25 cellular contexts compared by ENCODE assay signal in the genomic region with DNA sequence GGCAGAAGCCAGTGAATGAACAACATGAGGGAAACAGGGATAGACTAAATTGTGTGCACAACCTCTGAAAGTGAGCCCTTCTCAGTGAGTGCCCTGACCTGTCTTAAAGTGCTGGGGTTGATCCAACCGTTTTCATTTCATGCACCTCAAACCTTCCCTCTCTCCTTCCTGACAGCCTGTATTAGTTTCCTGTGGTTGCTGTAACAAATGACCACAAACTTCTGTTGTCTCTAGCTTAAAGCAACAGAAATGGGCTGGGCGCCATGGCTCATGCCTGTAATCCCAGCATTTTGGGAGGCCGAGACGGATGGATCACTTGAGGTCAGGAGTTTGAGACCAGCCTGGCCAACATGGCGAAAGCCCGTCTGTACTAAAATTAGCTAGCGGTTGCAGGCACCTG. TPM values are rescaled to one million over a fixed set of nuclear protein-coding genes. Genes with fewer than 3 reads are reported as not detected.
DNase-seq lines count a peak whose midpoint lies in the region; ATAC-seq, FAIRE-seq and TF ChIP-seq lines count a peak whose summit lies in the region.
"Had no signal": no experiment of that assay in that cellular context is flagged by ENCODE, and none has a peak within 500 bp of the region (broad histone marks: within the 10 kb centered on the region; RNA-seq: fewer than 3 reads in every experiment).

No MANE protein-coding gene starts in this region.

- H2AFZ ChIP-seq in IMR-90 (replicated peaks; ENCODE audit: low read length, poor library complexity) (no peak overlapping the region), HepG2 (ENCODE audit: low read length) (no peak overlapping the region)

- intact Hi-C loops in IMR-90 (cut with micrococcal nuclease): no loop called here
- intact Hi-C loops in ascending aorta (cut with DNase I): no loop called here
- intact Hi-C loops in HepG2 (cut with micrococcal nuclease; ENCODE audit: unreplicated experiment): no loop called here

- H3K4me3 ChIP-seq in IMR-90 (ENCODE audit: insufficient read depth, low read depth, low read length): no peak overlapping the region
- no peak overlapping the region for H3K4me3 ChIP-seq in ascending aorta
- H3K4me3 ChIP-seq in HepG2 (replicated peaks in 1 of 3; ENCODE audit: insufficient read depth in 1 of 3, low read depth in 2 of 3, low read length in 3 of 3): 0 out of 6 replicates have a peak overlapping the region, but pooled peaks of 1 of the 3 experiments have one; percentile 2
- no peak overlapping the region for H3K4me3 ChIP-seq in stomach smooth muscle (ENCODE audit: low read length in 2 of 2)
- H3K4me3 ChIP-seq: prostate gland, SK-N-MC had no signal

- POLR2A ChIA-PET in IMR-90 (lab: Charles Lee; ENCODE audit: unreplicated experiment): no interaction called here
- POLR2A ChIA-PET in HepG2 (lab: Yijun Ruan, JAX): no interaction called here

- no peak overlapping the region for H2BK20ac ChIP-seq in IMR-90 (ENCODE audit: low read depth, low read length)

- H3K23ac ChIP-seq in IMR-90 (ENCODE audit: low read depth, low read length): no peak overlapping the region

- peaks cover 5% of the 10 kb centered on the region; the same call in 1 of the 2 replicates for H3K4me1 ChIP-seq in IMR-90 (ENCODE audit: control insufficient read depth, insufficient read depth, low read length)
- no peaks in the 10 kb centered on the region for H3K4me1 ChIP-seq in ascending aorta
- H3K4me1 ChIP-seq in HepG2 (ENCODE audit: insufficient read depth, low read length): peaks cover 15% of the 10 kb centered on the region
- H3K4me1 ChIP-seq in stomach smooth muscle (ENCODE audit: control insufficient read depth, insufficient read depth, low read length): peaks cover 20% of the 10 kb centered on the region
- H3K4me1 ChIP-seq: prostate gland had no signal

- no peak for TF ChIP-seq EP300 in HepG2 (IDR thresholded peaks at IDR 0.05; ENCODE audit: low read depth in 2 of 2, low read length in 2 of 2)
- TF ChIP-seq EP300 in HepG2 (CRISPR knock-in tag; IDR thresholded peaks at IDR 0.05; ENCODE audit: borderline replicate concordance): no peak

- TF ChIP-seq RAD21 in IMR-90 (IDR thresholded peaks at IDR 0.05; ENCODE audit: low read length) (no peak), HepG2 (CRISPR knock-in tag; IDR thresholded peaks at IDR 0.05) (no peak)

- H2BK15ac ChIP-seq in IMR-90 (ENCODE audit: low read depth, low read length): no peak overlapping the region

- no peak for DNase-seq in IMR-90
- DNase-seq in ascending aorta (ENCODE audit: low spot score in 2 of 2): no peak
- no peak for DNase-seq in HepG2 (ENCODE audit: low spot score)
- DNase-seq in activated CD4-positive, alpha-beta T cell treated with anti-CD3 and anti-CD28 coated beads for 4 hours: no peak
- no peak for DNase-seq in SHP77 treated with DMSO at 0.1 percent for 48 hours (lab: John Stamatoyannopoulos, UW)
- DNase-seq in SK-N-DZ (ENCODE audit: low spot score): no peak
- DNase-seq: activated CD4-positive, alpha-beta T cell treated with anti-CD3 and anti-CD28 coated beads for 1 hour; activated CD8-positive, alpha-beta T cell treated with anti-CD3 and anti-CD28 coated beads for 36 hours; activated naive CD8-positive, alpha-beta T cell treated with anti-CD3 and anti-CD28 coated beads for 36 hours; cerebellar nuclear complex; H9; KG1; left colon; mesendoderm; NCI-H1436; NCI-H345; NCI-H748 treated with DMSO at 0.1 percent for 48 hours; stimulated activated CD4-positive, alpha-beta T cell treated with anti-CD3 and anti-CD28 coated beads, Interleukin-4, amount 100 ng/mL, for 1 hour; T-helper 2 cell had no signal

- H3K4ac ChIP-seq in IMR-90 (ENCODE audit: low read depth, low read length): peak overlapping the region; percentile 9; the same call in 1 of the 2 replicates

- H3K36me3 ChIP-seq in IMR-90 (ENCODE audit: control insufficient read depth, insufficient read depth, low read length) (no peaks in the 10 kb centered on the region), ascending aorta (peaks cover 0 to 17% of the 10 kb centered on the region in 2 donors), HepG2 (replicated peaks in 1 of 2; ENCODE audit: control insufficient read depth in 1 of 2, insufficient read depth in 2 of 2, low read length in 2 of 2) (no peaks in the 10 kb centered on the region), stomach smooth muscle (ENCODE audit: control insufficient read depth in 2 of 2, insufficient read depth in 2 of 2, low read length in 2 of 2) (no peaks in the 10 kb centered on the region)
- H3K36me3 ChIP-seq: prostate gland had no signal

- 100% methylated on average over 6 of the region's 7 CpGs; no CpG with 5 or more reads in 1 of the 2 experiments for WGBS in IMR-90 (ENCODE audit: extremely low coverage in 2 of 2, insufficient read length in 1 of 2), 2 experiments
- WGBS in HepG2 (ENCODE audit: low lambda C conversion rate): 71% methylated on average over 7 of the region's 7 CpGs

- H2AK5ac ChIP-seq in IMR-90 (ENCODE audit: low read depth, low read length): no peak overlapping the region

- H3K9me3 ChIP-seq in IMR-90 (ENCODE audit: control insufficient read depth, insufficient read depth, low read length): peaks cover 4% of the 10 kb centered on the region
- no peaks in the 10 kb centered on the region for H3K9me3 ChIP-seq in ascending aorta
- H3K9me3 ChIP-seq in HepG2 (ENCODE audit: low read length): no peaks in the 10 kb centered on the region
- H3K9me3 ChIP-seq in stomach smooth muscle (ENCODE audit: control insufficient read depth in 2 of 2, low read length in 2 of 2): no peaks in the 10 kb centered on the region
- H3K9me3 ChIP-seq: prostate gland had no signal

- TF ChIP-seq CTCF in IMR-90 (conservative IDR thresholded peaks at IDR 0.05; ENCODE audit: low read depth, low read length): no peak
- TF ChIP-seq CTCF in ascending aorta (IDR thresholded peaks at IDR 0.05): no peak
- no peak for TF ChIP-seq CTCF in HepG2 (CRISPR knock-in tag; IDR thresholded peaks at IDR 0.05)

- H2AK9ac ChIP-seq in IMR-90 (replicated peaks; ENCODE audit: low read depth, low read length, poor library complexity): no peak overlapping the region

- H4K5ac ChIP-seq in IMR-90 (ENCODE audit: low read depth, low read length): no peak overlapping the region

- no peaks in the 10 kb centered on the region for H3K9me1 ChIP-seq in IMR-90 (ENCODE audit: insufficient read depth, low read length)

- CTCF ChIA-PET in IMR-90 (lab: Yijun Ruan, JAX) (interaction anchor here (0.7 kb wide), 1 partner anchor 109 kb away, joined by 3 read pairs; no protein-coding TSS in a partner anchor), HepG2 (lab: Yijun Ruan, JAX; ENCODE audit: low intra/inter-chr PET ratio, low total read pairs) (no interaction called here)

- H2BK120ac ChIP-seq in IMR-90 (ENCODE audit: low read depth, low read length): no peak overlapping the region

- no peak overlapping the region for H3K4me2 ChIP-seq in IMR-90 (ENCODE audit: low read depth, low read length)
- H3K4me2 ChIP-seq in HepG2 (ENCODE audit: low read depth, low read length): no peak overlapping the region; the same call in 1 of the 2 replicates

- FAIRE-seq in HepG2 (lab: Jason Lieb, UNC): no peak
- FAIRE-seq: astrocyte, urothelium cell line had no signal

- no TSS peak for BruUV-seq in IMR-90 (replicated peaks; lab: Mats Ljungman, UMichigan)
- no TSS peak for BruUV-seq in HepG2 (replicated peaks; lab: Mats Ljungman, UMichigan)

- no peaks in the 10 kb centered on the region for H3K27me3 ChIP-seq in IMR-90 (ENCODE audit: control insufficient read depth, insufficient read depth, low read length)
- H3K27me3 ChIP-seq in ascending aorta: no peaks in the 10 kb centered on the region
- H3K27me3 ChIP-seq in HepG2 (ENCODE audit: control insufficient read depth in 1 of 2, insufficient read depth in 2 of 2, low read length in 2 of 2): no peaks in the 10 kb centered on the region; a peak in 1 of 5 replicates
- H3K27me3 ChIP-seq in stomach smooth muscle (ENCODE audit: control insufficient read depth in 1 of 2, insufficient read depth in 2 of 2, low read length in 2 of 2): no peaks in the 10 kb centered on the region

- H3K79me1 ChIP-seq in IMR-90 (ENCODE audit: low read depth in 1 of 2, low read length in 2 of 2): no peaks in the 10 kb centered on the region

- no peak overlapping the region for H3K56ac ChIP-seq in IMR-90 (ENCODE audit: extremely low read depth, insufficient read depth, low read length)

- H3K27ac ChIP-seq in IMR-90 (ENCODE audit: insufficient read depth, low read length) (no peak overlapping the region), ascending aorta (peak overlapping the region; percentile 20 to 31), HepG2 (ENCODE audit: extremely low read length, insufficient read depth, low read length) (no peak overlapping the region), stomach smooth muscle (ENCODE audit: low read length) (peak overlapping the region; percentile 64)
- H3K27ac ChIP-seq: SK-N-MC had no signal

- in situ Hi-C loops in IMR-90 (cut with MboI; ENCODE audit: low sequenced_read_pairs) (no loop called here), HepG2 (cut with HindIII; ENCODE audit: extremely low pct_ligation_motif_present, low pct_unique_long_range_greater_than_20kb) (no loop called here)

- H4K91ac ChIP-seq in IMR-90 (ENCODE audit: insufficient read depth, low read depth, low read length): no peak overlapping the region

- TF ChIP-seq POLR2A in IMR-90 (IDR thresholded peaks at IDR 0.05; ENCODE audit: low read depth, low read length) (no peak), HepG2 (IDR thresholded peaks at IDR 0.05; ENCODE audit: insufficient read depth in 1 of 2, low read depth in 2 of 2, low read length in 2 of 2) (no peak)

- no peak overlapping the region for H2BK5ac ChIP-seq in IMR-90 (ENCODE audit: low read depth, low read length, poor library complexity, severe bottlenecking)

- ATAC-seq in IMR-90 (ENCODE audit: low read depth) (no peak), HepG2 (no peak; the same call in 2 of the 3 replicates)
- ATAC-seq: activated CD8-positive, alpha-beta T cell treated with anti-CD3 and anti-CD28 coated beads for 36 hours; stimulated activated effector memory CD8-positive, alpha-beta T cell treated with anti-CD3 and anti-CD28 coated beads, Interleukin-12 subunit alpha, Interleukin-12 subunit beta, amount 100 ng/mL, for 72 hours had no signal

- no peak overlapping the region for H4K8ac ChIP-seq in IMR-90 (ENCODE audit: low read depth in 2 of 2, low read length in 2 of 2)

- no peak overlapping the region for H3K14ac ChIP-seq in IMR-90 (replicated peaks; ENCODE audit: low read depth, low read length)

- no peaks in the 10 kb centered on the region for H3K79me2 ChIP-seq in HepG2 (ENCODE audit: insufficient read depth, low read length)

- H3K18ac ChIP-seq in IMR-90 (ENCODE audit: low read depth, low read length): no peak overlapping the region

- no peak overlapping the region for H3K9ac ChIP-seq in IMR-90 (ENCODE audit: low read depth, low read length)
- H3K9ac ChIP-seq in HepG2 (ENCODE audit: insufficient read depth, low read depth, low read length): no peak overlapping the region
- H3K9ac ChIP-seq in stomach smooth muscle (ENCODE audit: low read length in 2 of 2): no peak overlapping the region

- no peaks in the 10 kb centered on the region for H4K20me1 ChIP-seq in IMR-90 (ENCODE audit: insufficient read depth, low read length)
- H4K20me1 ChIP-seq in HepG2 (ENCODE audit: insufficient read depth, low read length): no peaks in the 10 kb centered on the region

- dilution Hi-C loops in IMR-90 (cut with HindIII; ENCODE audit: low sequenced_read_pairs, unreplicated experiment): no loop called here

RNA-seq across cellular contexts. Expression of a gene that starts 48.7 kb away (rescaled TPM):
- total RNA-seq in IMR-90 (2012; rRNA removed) (111 and 271 TPM in 2 replicates), ascending aorta (196 TPM), HepG2 (2016; rRNA removed; fragmentation: Illumina TruSeq; extraction: Trizol) (109 and 209 TPM in 2 replicates)
- polyA plus RNA-seq in IMR-90 (2012; rRNA removed) (20.4 and 37.7 TPM in 2 replicates), HepG2 (2011; rRNA removed) (33.8 and 46.9 TPM in 2 replicates)
- 9.2 and 10.0 TPM in 2 replicates for polyA plus RNA-seq in IMR-90 (2012; cell fraction: cytosol; rRNA removed)
- polyA plus RNA-seq in IMR-90 (2012; cell fraction: nucleus; rRNA removed; ENCODE audit: low replicate concordance): 4.0 and 16.3 TPM in 2 replicates
- 28.8 and 29.0 TPM in 2 replicates for total RNA-seq in HepG2 (2016; cell fraction: cytosol; rRNA removed; fragmentation: Illumina TruSeq; extraction: Trizol; ENCODE audit: low read depth)
- 121 and 212 TPM in 2 replicates for total RNA-seq in HepG2 (2016; cell fraction: insoluble cytoplasmic fraction; rRNA removed; fragmentation: Illumina TruSeq; extraction: Trizol)
- 59.6 and 72.2 TPM in 2 replicates for total RNA-seq in HepG2 (2016; cell fraction: membrane; rRNA removed; fragmentation: Illumina TruSeq; extraction: Trizol)
- total RNA-seq in HepG2 (2016; cell fraction: nucleus; rRNA removed; fragmentation: Illumina TruSeq; extraction: Trizol): 57.8 and 68.3 TPM in 2 replicates
- 16.7 and 32.3 TPM in 2 replicates for polyA plus RNA-seq in HepG2 (2011; cell fraction: cytosol; rRNA removed)
- 10.9 and 14.0 TPM in 2 replicates for polyA plus RNA-seq in HepG2 (2011; cell fraction: nucleus; rRNA removed)
- 59.6 and 76.3 TPM in 2 replicates for polyA plus RNA-seq in HepG2 (2012)
- 16.4 and 17.8 TPM in 2 replicates for polyA plus RNA-seq in HepG2 (2016; cell fraction: cytosol; fragmentation: Illumina TruSeq; extraction: Trizol; ENCODE audit: low read depth)
- 155 and 164 TPM in 2 replicates for polyA plus RNA-seq in HepG2 (2016; cell fraction: insoluble cytoplasmic fraction; fragmentation: Illumina TruSeq; extraction: Trizol; ENCODE audit: low read depth)
- 52.5 and 53.7 TPM in 2 replicates for polyA plus RNA-seq in HepG2 (2016; cell fraction: membrane; fragmentation: Illumina TruSeq; extraction: Trizol; ENCODE audit: low read depth)
- polyA plus RNA-seq in HepG2 (2016; cell fraction: nucleus; fragmentation: Illumina TruSeq; extraction: Trizol; ENCODE audit: insufficient read depth, low read depth): 64.6 and 65.7 TPM in 2 replicates
- polyA minus RNA-seq in HepG2 (2011; rRNA and poly(A)+ RNA removed; ENCODE audit: low replicate concordance): 97.2 and 138 TPM in 2 replicates
- polyA minus RNA-seq in HepG2 (2011; cell fraction: cytosol; rRNA and poly(A)+ RNA removed): 91.3 and 96.5 TPM in 2 replicates
- 80.1 and 83.7 TPM in 2 replicates for polyA minus RNA-seq in HepG2 (2011; cell fraction: nucleus; rRNA and poly(A)+ RNA removed)
- 57.9 and 61.4 TPM in 2 replicates for polyA plus RNA-seq in SK-N-DZ (2014; cell fraction: cytosol; rRNA removed)
- polyA plus RNA-seq in SK-N-DZ (2014; cell fraction: nucleus; rRNA removed): 30.6 and 33.5 TPM in 2 replicates

Comparison
In these comparisons a context has a peak if more than half of its experiments do, and no peak if none do; other contexts are left out.
1. H3K27ac ChIP-seq: peak in ascending aorta (2 of 2) and stomach smooth muscle (single experiment); none in IMR-90 (single experiment) and HepG2 (single experiment).